ENCODE assay signal across 8 cellular contexts in genomic region chr10:27153325-27153724, GRCh38. TPM values are rescaled to one million over a fixed set of nuclear protein-coding genes. Genes with fewer than 3 reads are reported as not detected.
DNase-seq lines count a peak whose midpoint lies in the region; TF ChIP-seq lines count a peak whose summit lies in the region.

No MANE protein-coding gene starts in this region.

- H3K4me3 ChIP-seq in ascending aorta: peak overlapping the region; percentile 78 to 90
- H3K4me3 ChIP-seq in liver (ENCODE audit: low read depth in 1 of 3, low read length in 3 of 3): peak overlapping the region; percentile 53 to 98 (median 77)
- peak overlapping the region; percentile 84 for H3K4me3 ChIP-seq in thymus (ENCODE audit: low read length)

- peaks cover 3 to 18% of the 10 kb centered on the region in 2 donors for H3K4me1 ChIP-seq in ascending aorta
- H3K4me1 ChIP-seq in liver (ENCODE audit: control insufficient read depth in 4 of 4, insufficient read depth in 4 of 4, low read length in 3 of 4): peaks cover 0 to 20% (median 13%) of the 10 kb centered on the region in 4 donors
- peaks cover 8% of the 10 kb centered on the region for H3K4me1 ChIP-seq in thymus (ENCODE audit: control insufficient read depth, insufficient read depth, low read length)

- H3K9ac ChIP-seq in liver (ENCODE audit: low read depth in 1 of 2, low read length in 2 of 2): peak overlapping the region; percentile 94 to 98

- 1% methylated on average over 6 of the region's 6 CpGs for WGBS in liver
- WGBS in thymus: 10% methylated on average over 6 of the region's 6 CpGs

- peaks cover 47% of the 10 kb centered on the region for H3K4me1 Mint-ChIP-seq in activated CD4-positive, alpha-beta T cell treated with anti-CD3 and anti-CD28 coated beads, Interleukin-2, amount 10 ng/mL, durations not matched to agents 7 days and 5 days

- CTCF ChIA-PET in activated CD4-positive, alpha-beta T cell treated with anti-CD3 and anti-CD28 coated beads, Interleukin-2, amount 10 ng/mL, durations not matched to agents 7 days and 5 days (lab: Charles Lee): interaction anchor here (0.9 to 1.4 kb wide), 3 partner anchors 11 to 49 kb away, joined by 3 to 5 read pairs (median 4); no protein-coding TSS in a partner anchor

- peaks cover 46% of the 10 kb centered on the region for H3K36me3 Mint-ChIP-seq in activated CD4-positive, alpha-beta T cell treated with anti-CD3 and anti-CD28 coated beads, Interleukin-2, amount 10 ng/mL, durations not matched to agents 7 days and 5 days (ENCODE audit: low read depth)

- intact Hi-C loops in ascending aorta (cut with DNase I): loop anchor here (5.0 kb wide), 1 partner anchor 36 kb away; no protein-coding TSS in a partner anchor

- DNase-seq in activated CD4-positive, alpha-beta T cell treated with anti-CD3 and anti-CD28 coated beads, Interleukin-2, amount 10 ng/mL, durations not matched to agents 7 days and 5 days: no peak
- DNase-seq in activated CD4-positive, alpha-beta T cell treated with anti-CD3 and anti-CD28 coated beads for 48 hours: no peak
- DNase-seq in ascending aorta (ENCODE audit: low spot score in 2 of 2) (no peak), SW 1271 (lab: John Stamatoyannopoulos, UW) (no peak), AG20443 (ENCODE audit: low spot score) (no peak), activated gamma-delta T cell (lab: John Stamatoyannopoulos, UW) (no peak)

- H3K36me3 ChIP-seq in ascending aorta (peaks cover 0 to 4% of the 10 kb centered on the region in 2 donors), liver (ENCODE audit: control insufficient read depth in 4 of 4, insufficient read depth in 3 of 4, low read depth in 1 of 4, low read length in 3 of 4) (peaks cover 2 to 5% (median 4%) of the 10 kb centered on the region in 4 donors), thymus (ENCODE audit: control insufficient read depth, insufficient read depth) (peaks cover 4% of the 10 kb centered on the region)

- TF ChIP-seq CTCF in ascending aorta (IDR thresholded peaks at IDR 0.05) (no peak), liver (IDR thresholded peaks at IDR 0.05; ENCODE audit: low read depth, low read length, missing input control) (no peak)

- H3K27me3 ChIP-seq in ascending aorta (no peaks in the 10 kb centered on the region), liver (ENCODE audit: control insufficient read depth in 4 of 4, insufficient read depth in 4 of 4, low read length in 3 of 4) (no peaks in the 10 kb centered on the region), thymus (ENCODE audit: control insufficient read depth, insufficient read depth) (no peaks in the 10 kb centered on the region)

- POLR2A ChIA-PET in activated CD4-positive, alpha-beta T cell treated with anti-CD3 and anti-CD28 coated beads, Interleukin-2, amount 10 ng/mL, durations not matched to agents 7 days and 5 days (lab: Charles Lee): interaction anchor here (0.5 kb wide), 1 partner anchor 1190 kb away, joined by 3 read pairs; no protein-coding TSS in a partner anchor

- H3K9me3 Mint-ChIP-seq in activated CD4-positive, alpha-beta T cell treated with anti-CD3 and anti-CD28 coated beads, Interleukin-2, amount 10 ng/mL, durations not matched to agents 7 days and 5 days: no peaks in the 10 kb centered on the region

- H3K27me3 Mint-ChIP-seq in activated CD4-positive, alpha-beta T cell treated with anti-CD3 and anti-CD28 coated beads, Interleukin-2, amount 10 ng/mL, durations not matched to agents 7 days and 5 days: no peaks in the 10 kb centered on the region

- H3K27ac ChIP-seq in ascending aorta: peak overlapping the region; percentile 98 to 100
- H3K27ac ChIP-seq in liver (ENCODE audit: low read depth in 1 of 2, low read length in 2 of 2): peak overlapping the region in 1 of 2 donors; percentile 100
- H3K27ac ChIP-seq in thymus (ENCODE audit: low read depth): no peak overlapping the region

- H3K9me3 ChIP-seq in ascending aorta (no peaks in the 10 kb centered on the region), liver (ENCODE audit: control insufficient read depth in 4 of 4, low read length in 3 of 4) (no peaks in the 10 kb centered on the region), thymus (ENCODE audit: control insufficient read depth) (no peaks in the 10 kb centered on the region)

- no peak for TF ChIP-seq RAD21 in liver (IDR thresholded peaks at IDR 0.05)

- peak overlapping the region; percentile 93 for H3K4me3 Mint-ChIP-seq in activated CD4-positive, alpha-beta T cell treated with anti-CD3 and anti-CD28 coated beads, Interleukin-2, amount 10 ng/mL, durations not matched to agents 7 days and 5 days

- H3K27ac Mint-ChIP-seq in activated CD4-positive, alpha-beta T cell treated with anti-CD3 and anti-CD28 coated beads, Interleukin-2, amount 10 ng/mL, durations not matched to agents 7 days and 5 days: peak overlapping the region; percentile 98

TF ChIP-seq in liver, 16 proteins besides CTCF, POLR2A, EP300 and RAD21:
- TF ChIP-seq, protein P1, sequence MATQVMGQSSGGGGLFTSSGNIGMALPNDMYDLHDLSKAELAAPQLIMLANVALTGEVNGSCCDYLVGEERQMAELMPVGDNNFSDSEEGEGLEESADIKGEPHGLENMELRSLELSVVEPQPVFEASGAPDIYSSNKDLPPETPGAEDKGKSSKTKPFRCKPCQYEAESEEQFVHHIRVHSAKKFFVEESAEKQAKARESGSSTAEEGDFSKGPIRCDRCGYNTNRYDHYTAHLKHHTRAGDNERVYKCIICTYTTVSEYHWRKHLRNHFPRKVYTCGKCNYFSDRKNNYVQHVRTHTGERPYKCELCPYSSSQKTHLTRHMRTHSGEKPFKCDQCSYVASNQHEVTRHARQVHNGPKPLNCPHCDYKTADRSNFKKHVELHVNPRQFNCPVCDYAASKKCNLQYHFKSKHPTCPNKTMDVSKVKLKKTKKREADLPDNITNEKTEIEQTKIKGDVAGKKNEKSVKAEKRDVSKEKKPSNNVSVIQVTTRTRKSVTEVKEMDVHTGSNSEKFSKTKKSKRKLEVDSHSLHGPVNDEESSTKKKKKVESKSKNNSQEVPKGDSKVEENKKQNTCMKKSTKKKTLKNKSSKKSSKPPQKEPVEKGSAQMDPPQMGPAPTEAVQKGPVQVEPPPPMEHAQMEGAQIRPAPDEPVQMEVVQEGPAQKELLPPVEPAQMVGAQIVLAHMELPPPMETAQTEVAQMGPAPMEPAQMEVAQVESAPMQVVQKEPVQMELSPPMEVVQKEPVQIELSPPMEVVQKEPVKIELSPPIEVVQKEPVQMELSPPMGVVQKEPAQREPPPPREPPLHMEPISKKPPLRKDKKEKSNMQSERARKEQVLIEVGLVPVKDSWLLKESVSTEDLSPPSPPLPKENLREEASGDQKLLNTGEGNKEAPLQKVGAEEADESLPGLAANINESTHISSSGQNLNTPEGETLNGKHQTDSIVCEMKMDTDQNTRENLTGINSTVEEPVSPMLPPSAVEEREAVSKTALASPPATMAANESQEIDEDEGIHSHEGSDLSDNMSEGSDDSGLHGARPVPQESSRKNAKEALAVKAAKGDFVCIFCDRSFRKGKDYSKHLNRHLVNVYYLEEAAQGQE (IDR thresholded peaks at IDR 0.05): no peak
- TF ChIP-seq ZBTB33 (IDR thresholded peaks at IDR 0.05): no peak
- TF ChIP-seq SP1 (IDR thresholded peaks at IDR 0.05): no peak
- TF ChIP-seq RXRA (IDR thresholded peaks at IDR 0.05): no peak
- TF ChIP-seq TAF1 (conservative IDR thresholded peaks at IDR 0.05): no peak
- TF ChIP-seq, protein P2, sequence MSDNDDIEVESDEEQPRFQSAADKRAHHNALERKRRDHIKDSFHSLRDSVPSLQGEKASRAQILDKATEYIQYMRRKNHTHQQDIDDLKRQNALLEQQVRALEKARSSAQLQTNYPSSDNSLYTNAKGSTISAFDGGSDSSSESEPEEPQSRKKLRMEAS (IDR thresholded peaks at IDR 0.05): no peak
- TF ChIP-seq GABPA (IDR thresholded peaks at IDR 0.05 in 1 of 2, conservative IDR thresholded peaks at IDR 0.05 in 1 of 2): no peak

RNA-seq across cellular contexts. Expression of gene YME1L1, which starts 0.9 kb away (rescaled TPM):
- total RNA-seq in activated CD4-positive, alpha-beta T cell treated with anti-CD3 and anti-CD28 coated beads, Interleukin-2, amount 10 ng/mL, durations not matched to agents 7 days and 5 days: 100 to 1,000 TPM; 105 to 127 TPM
- total RNA-seq in ascending aorta (46.6 TPM), liver (10 to 100 TPM; 51.9 to 55.0 TPM)
- polyA plus RNA-seq in liver (10 to 100 TPM; 26.8 to 38.0 TPM), thymus (54.3 TPM)

RNA-seq across cellular contexts. Expression of gene MASTL, which starts 1.8 kb away (rescaled TPM):
- 10 to 100 TPM; 32.3 to 38.4 TPM for total RNA-seq in activated CD4-positive, alpha-beta T cell treated with anti-CD3 and anti-CD28 coated beads, Interleukin-2, amount 10 ng/mL, durations not matched to agents 7 days and 5 days
- total RNA-seq in ascending aorta (11.8 TPM), liver (1 to 10 TPM; 4.9 to 9.4 TPM)
- polyA plus RNA-seq in liver (1 to 10 TPM; 1.4 to 1.5 TPM), thymus (10.2 TPM)

RNA-seq across cellular contexts. Expression of gene ANKRD26, which starts 53.0 kb away (rescaled TPM):
- 10 to 100 TPM; 10.3 to 11.6 TPM for total RNA-seq in activated CD4-positive, alpha-beta T cell treated with anti-CD3 and anti-CD28 coated beads, Interleukin-2, amount 10 ng/mL, durations not matched to agents 7 days and 5 days
- total RNA-seq in ascending aorta (2.4 TPM), liver (1 to 10 TPM; 3.1 to 5.9 TPM)
- polyA plus RNA-seq in liver (1 to 10 TPM in 1 of 2 donors, under 1 TPM in 1; 0.81 to 5.4 TPM), thymus (9.3 TPM)
